12 cellular contexts compared by ENCODE assay signal in genomic region chr15:96324900-96325299, GRCh38. TPM values are rescaled to one million over a fixed set of nuclear protein-coding genes. Genes with fewer than 3 reads are reported as not detected.
DNase-seq lines count a peak whose midpoint lies in the region; ATAC-seq and TF ChIP-seq lines count a peak whose summit lies in the region.
"Had no signal": no experiment of that assay in that cellular context is flagged by ENCODE, and none has a peak within 500 bp of the region (broad histone marks: within the 10 kb centered on the region; RNA-seq: fewer than 3 reads in every experiment).

No MANE protein-coding gene starts in this region.

- in situ Hi-C loops in Panc1 (cut with HindIII; ENCODE audit: low pct_unique_long_range_greater_than_20kb, low sequenced_read_pairs), result no loop called here

- TF ChIP-seq CTCF in Panc1 (IDR thresholded peaks at IDR 0.05), result no peak
- no peak for TF ChIP-seq CTCF in dorsolateral prefrontal cortex (IDR thresholded peaks at IDR 0.05 in 54 of 56, conservative IDR thresholded peaks at IDR 0.05 in 2 of 56; ENCODE audit: low read depth in 1 of 56, partially characterized antibody in 56 of 56)
- TF ChIP-seq CTCF in tibial nerve (IDR thresholded peaks at IDR 0.05), result no peak

- ATAC-seq in Panc1, result no peak
- ATAC-seq in GM18870 (IDR thresholded peaks at IDR 0.05; ENCODE audit: unreplicated experiment), result no peak
- ATAC-seq: stimulated activated naive CD8-positive, alpha-beta T cell treated with anti-CD3 and anti-CD28 coated beads, Interleukin-15, amount 100 ng/mL, for 72 hours had no signal

- POLR2A ChIA-PET in Panc1 (lab: Charles Lee), result no interaction called here

- H3K27me3 ChIP-seq in Panc1 (ENCODE audit: control insufficient read depth, insufficient read depth, low read length), result no peaks in the 10 kb centered on the region
- peaks cover 20 to 100% (median 98%) of the 10 kb centered on the region in 45 donors for H3K27me3 ChIP-seq in dorsolateral prefrontal cortex
- peaks cover 61% of the 10 kb centered on the region for H3K27me3 ChIP-seq in mucosa of stomach (ENCODE audit: control insufficient read depth, insufficient read depth, low read length)
- no peaks in the 10 kb centered on the region for H3K27me3 ChIP-seq in tibial nerve

- H3K4me3 ChIP-seq in Panc1 (ENCODE audit: low read depth in 2 of 2, low read length in 2 of 2) (peak overlapping the region; percentile 56 to 88), dorsolateral prefrontal cortex (peak overlapping the region in 37 of 59 donors; percentile 0 to 73 (median 50)), mucosa of stomach (ENCODE audit: low read length) (no peak overlapping the region), tibial nerve (peak overlapping the region; percentile 46 to 84 (median 66))

- no peak for DNase-seq in Panc1 (ENCODE audit: low read depth, low spot score)
- no peak for DNase-seq in dorsolateral prefrontal cortex
- DNase-seq in tibial nerve (ENCODE audit: low spot score in 2 of 2), result no peak
- no peak for DNase-seq in iPS-NIHi11 (ENCODE audit: low spot score)
- DNase-seq in NCI-H2196 treated with DMSO at 0.1 percent for 48 hours (lab: John Stamatoyannopoulos, UW; ENCODE audit: unreplicated experiment), result no peak
- DNase-seq in NCI-H1417 treated with DMSO at 0.1 percent for 48 hours (lab: John Stamatoyannopoulos, UW), result no peak
- DNase-seq: activated CD8-positive, alpha-beta memory T cell treated with anti-CD3 and anti-CD28 coated beads for 24 hours; cerebellar nuclear complex; NCI-H2107; stimulated activated naive CD8-positive, alpha-beta T cell treated with anti-CD3 and anti-CD28 coated beads, Interleukin-15, amount 100 ng/mL, for 72 hours had no signal

- no peak for TF ChIP-seq POLR2A in tibial nerve (IDR thresholded peaks at IDR 0.05)

- intact Hi-C loops in Panc1 (cut with micrococcal nuclease; ENCODE audit: unreplicated experiment), result loop anchor here (10.0 kb wide), 2 partner anchors 270 to 1300 kb away; no protein-coding TSS in a partner anchor
- intact Hi-C loops in dorsolateral prefrontal cortex (cut with DNase I), result no loop called here

- H3K36me3 ChIP-seq in Panc1 (ENCODE audit: control insufficient read depth, insufficient read depth, low read length) (no peaks in the 10 kb centered on the region), mucosa of stomach (ENCODE audit: control insufficient read depth, insufficient read depth, low read length) (no peaks in the 10 kb centered on the region), tibial nerve (no peaks in the 10 kb centered on the region)

- BruUV-seq in Panc1 (replicated peaks; lab: Mats Ljungman, UMichigan), result no TSS peak

- peak overlapping the region; percentile 13 for H3K9ac ChIP-seq in mucosa of stomach (ENCODE audit: low read length)

- peak overlapping the region; percentile 92 for H3K27ac ChIP-seq in Panc1 (ENCODE audit: low read length)
- H3K27ac ChIP-seq in dorsolateral prefrontal cortex, result peak overlapping the region in 45 of 59 donors; percentile 0 to 89 (median 66)
- H3K27ac ChIP-seq in tibial nerve, result peak overlapping the region; percentile 92 to 99 (median 97)

- 2 to 5% methylated on average over 3 of the region's 3 CpGs for WGBS in tibial nerve, 2 donors

- H3K9me3 ChIP-seq in Panc1 (ENCODE audit: control insufficient read depth, insufficient read depth, low read depth, low read length) (no peaks in the 10 kb centered on the region), mucosa of stomach (ENCODE audit: control insufficient read depth, low read length) (no peaks in the 10 kb centered on the region), tibial nerve (no peaks in the 10 kb centered on the region)

- H3K4me1 ChIP-seq in Panc1 (ENCODE audit: control insufficient read depth, insufficient read depth, low read length) (peaks cover 70% of the 10 kb centered on the region), mucosa of stomach (ENCODE audit: control insufficient read depth, insufficient read depth, low read length) (peaks cover 3% of the 10 kb centered on the region), tibial nerve (peaks cover 0 to 28% (median 8%) of the 10 kb centered on the region in 4 donors)

- CTCF ChIA-PET in Panc1 (lab: Charles Lee), result no interaction called here

- no peak for TF ChIP-seq EP300 in tibial nerve (IDR thresholded peaks at IDR 0.05)

RNA-seq across cellular contexts. Expression of gene NR2F2, which starts 5.6 kb away (rescaled TPM):
- total RNA-seq in Panc1 (2021; ENCODE audit: unreplicated experiment) (53.7 TPM), dorsolateral prefrontal cortex (10 to 100 TPM in 65 of 120 experiments, 1 to 10 TPM in 55; 3.1 to 36.0 (median 10.5) TPM), tibial nerve (100 to 1,000 TPM in 3 of 4 donors, 10 to 100 TPM in 1; 70.8 to 129 (median 124) TPM)
- polyA plus RNA-seq in Panc1 (2012; ENCODE audit: insufficient read length), result 108 TPM
